1 cellular context compared by ENCODE assay signal in genomic region chr4:168856312-168856711, GRCh38.
TF ChIP-seq lines count a peak whose summit lies in the region.

No MANE protein-coding gene starts in this region.

TF ChIP-seq in IMR-90, 13 proteins besides CTCF, POLR2A, EP300 and RAD21:
- TF ChIP-seq RCOR1 (IDR thresholded peaks at IDR 0.05; ENCODE audit: insufficient replicate concordance, low read length), result no peak
- TF ChIP-seq CEBPB (IDR thresholded peaks at IDR 0.05; ENCODE audit: low read depth, low read length), result peak; percentile 62; the same call in 1 of the 2 replicates
- TF ChIP-seq, protein P1, sequence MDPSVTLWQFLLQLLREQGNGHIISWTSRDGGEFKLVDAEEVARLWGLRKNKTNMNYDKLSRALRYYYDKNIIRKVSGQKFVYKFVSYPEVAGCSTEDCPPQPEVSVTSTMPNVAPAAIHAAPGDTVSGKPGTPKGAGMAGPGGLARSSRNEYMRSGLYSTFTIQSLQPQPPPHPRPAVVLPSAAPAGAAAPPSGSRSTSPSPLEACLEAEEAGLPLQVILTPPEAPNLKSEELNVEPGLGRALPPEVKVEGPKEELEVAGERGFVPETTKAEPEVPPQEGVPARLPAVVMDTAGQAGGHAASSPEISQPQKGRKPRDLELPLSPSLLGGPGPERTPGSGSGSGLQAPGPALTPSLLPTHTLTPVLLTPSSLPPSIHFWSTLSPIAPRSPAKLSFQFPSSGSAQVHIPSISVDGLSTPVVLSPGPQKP (IDR thresholded peaks at IDR 0.05; ENCODE audit: borderline replicate concordance, low read depth, low read length), result no peak
- peak; percentile 20; the same call in 1 of the 2 replicates for TF ChIP-seq BHLHE40 (IDR thresholded peaks at IDR 0.05; ENCODE audit: low read depth, low read length)
- peak; percentile 47; the same call in 1 of the 2 replicates for TF ChIP-seq FOS (IDR thresholded peaks at IDR 0.05; ENCODE audit: low read depth, low read length)
